17 cellular contexts compared by ENCODE assay signal in genomic region chr2:121187351-121187921, GRCh38.
A peak's percentile ranks its signal among the peaks of the same experiment; 100 is the strongest.
DNase-seq lines count a peak whose midpoint lies in the region; TF ChIP-seq lines count a peak whose summit lies in the region.
"Had no signal": no experiment of that assay in that cellular context is flagged by ENCODE, and none has a peak within 500 bp of the region (broad histone marks: within the 10 kb centered on the region; RNA-seq: fewer than 3 reads in every experiment).

No MANE protein-coding gene starts in this region.

- H3K4me2 ChIP-seq in BLaER1 treated with 17β-estradiol and CSF1 and Interleukin-3, amounts not matched to agents 10 nM and 100 nM: peak overlapping the region; percentile 73 to 82 (median 77); a peak in 21 of 22 replicates

- DNase-seq in COLO668 (lab: John Stamatoyannopoulos, UW; ENCODE audit: unreplicated experiment) (peak; percentile 51), mesenteric fat pad (ENCODE audit: low spot score) (peak; percentile 64), stomach (peak; percentile 21), mucosa of gallbladder (ENCODE audit: low spot score) (no peak), nucleus accumbens (lab: John Stamatoyannopoulos, UW) (no peak), COR-L47 (lab: John Stamatoyannopoulos, UW) (no peak)
- DNase-seq: ACHN; BE2C; Caco-2; CD8-positive, alpha-beta T cell; DMS153; DMS79; GDM1; GM23248; HCEC 1CT; KG1 had no signal

- no peak for TF ChIP-seq POLR2A in stomach (IDR thresholded peaks at IDR 0.05)

- intact Hi-C loops in stomach (cut with DNase I; ENCODE audit: low total_unique reads): no loop called here

- no peaks in the 10 kb centered on the region for H3K36me3 ChIP-seq in BLaER1 treated with 17β-estradiol and CSF1 and Interleukin-3, amounts not matched to agents 10 nM and 100 nM
- H3K36me3 ChIP-seq in stomach: no peaks in the 10 kb centered on the region
- H3K36me3 ChIP-seq: BE2C had no signal

- peaks cover 33 to 60% (median 52%) of the 10 kb centered on the region in 10 experiments for H3K4me1 ChIP-seq in BLaER1 treated with 17β-estradiol and CSF1 and Interleukin-3, amounts not matched to agents 10 nM and 100 nM
- peaks cover 0 to 8% (median 0%) of the 10 kb centered on the region in 4 donors for H3K4me1 ChIP-seq in stomach
- H3K4me1 ChIP-seq: BE2C, Caco-2 had no signal

- H3K9me3 ChIP-seq in BLaER1 treated with 17β-estradiol and CSF1 and Interleukin-3, amounts not matched to agents 10 nM and 100 nM (replicated peaks in 1 of 11): no peaks in the 10 kb centered on the region
- H3K9me3 ChIP-seq in stomach: no peaks in the 10 kb centered on the region
- H3K9me3 ChIP-seq: BE2C, Caco-2 had no signal

- H4K20me1 ChIP-seq in BLaER1 treated with 17β-estradiol and CSF1 and Interleukin-3, amounts not matched to agents 10 nM and 100 nM: no peaks in the 10 kb centered on the region

- H3K27ac ChIP-seq in BLaER1 treated with 17β-estradiol and CSF1 and Interleukin-3, amounts not matched to agents 10 nM and 100 nM: peak overlapping the region in 6 of 11 experiments; percentile 35 to 78 (median 72); a peak in 9 of 22 replicates
- H3K27ac ChIP-seq in stomach: no peak overlapping the region
- H3K27ac ChIP-seq: GM23248 had no signal

- 90 to 94% (median 90%) methylated on average over 15 to 19 of the region's 19 CpGs for WGBS in stomach, 5 donors

- H3K4me3 ChIP-seq in BLaER1 treated with 17β-estradiol and CSF1 and Interleukin-3, amounts not matched to agents 10 nM and 100 nM: no peak overlapping the region
- no peak overlapping the region for H3K4me3 ChIP-seq in stomach
- H3K4me3 ChIP-seq: GM23248 had no signal

- no peak for TF ChIP-seq EP300 in stomach (IDR thresholded peaks at IDR 0.05)

- H3K9ac ChIP-seq in BLaER1 treated with 17β-estradiol and CSF1 and Interleukin-3, amounts not matched to agents 10 nM and 100 nM: no peak overlapping the region
- H3K9ac ChIP-seq: GM23248 had no signal

- no peak for TF ChIP-seq CTCF in stomach (IDR thresholded peaks at IDR 0.05)

- H3K27me3 ChIP-seq in BLaER1 treated with 17β-estradiol and CSF1 and Interleukin-3, amounts not matched to agents 10 nM and 100 nM: no peaks in the 10 kb centered on the region
- no peaks in the 10 kb centered on the region for H3K27me3 ChIP-seq in stomach
- H3K27me3 ChIP-seq: BE2C had no signal

Comparison
In these comparisons a context has a peak if more than half of its experiments do, and no peak if none do; other contexts are left out.
1. H3K27ac ChIP-seq: peak in BLaER1 treated with 17β-estradiol and CSF1 and Interleukin-3, amounts not matched to agents 10 nM and 100 nM (6 of 11); none in stomach (0 of 5).
2. DNase-seq: peak in COLO668 (single experiment), mesenteric fat pad (single experiment) and stomach (single experiment); none in mucosa of gallbladder (single experiment), nucleus accumbens (0 of 56) and COR-L47 (single experiment).